8 cellular contexts compared by ENCODE assay signal in the genomic region with DNA sequence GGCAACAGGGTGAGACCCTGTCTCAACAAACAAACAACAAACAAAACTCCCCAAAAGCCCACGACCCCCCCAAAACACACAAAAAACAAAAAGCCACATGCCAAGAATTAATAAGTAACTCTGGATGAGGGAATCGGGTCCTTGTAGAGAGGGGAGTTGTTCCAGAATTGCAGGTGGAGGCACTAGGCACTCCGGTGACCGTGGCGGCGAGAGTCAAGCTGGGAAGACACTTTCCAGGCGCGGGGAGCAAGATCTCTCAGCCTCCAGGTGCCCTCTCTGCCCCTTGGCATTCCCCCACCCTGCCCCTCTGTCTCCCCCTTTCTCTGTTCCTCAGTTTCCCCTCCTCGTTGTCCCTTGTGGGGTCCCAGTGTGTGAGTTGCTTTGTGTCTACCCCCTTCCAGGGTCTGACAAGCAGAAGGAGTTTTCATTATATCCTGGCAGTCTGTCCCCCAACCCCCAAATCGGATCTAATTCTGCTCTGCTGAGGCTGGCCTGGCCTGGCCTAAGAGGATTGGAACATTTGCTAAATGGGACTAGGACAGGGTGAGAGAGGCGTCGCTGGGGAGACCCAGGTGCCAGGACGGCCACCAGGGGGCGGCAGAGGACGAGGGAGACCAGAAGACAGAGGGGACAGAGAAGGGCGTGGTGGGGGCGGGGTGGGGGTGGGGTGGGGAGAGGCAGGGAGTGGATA. TPM values are rescaled to one million over a fixed set of nuclear protein-coding genes. Genes with fewer than 3 reads are reported as not detected.
DNase-seq lines count a peak whose midpoint lies in the region; ATAC-seq and TF ChIP-seq lines count a peak whose summit lies in the region.

No MANE protein-coding gene starts in this region.

- H3K4me3 ChIP-seq in left lung, result no peak overlapping the region

- no peaks in the 10 kb centered on the region for H3K36me3 ChIP-seq in left lung

- H3K27ac ChIP-seq in left lung, result no peak overlapping the region

- H3K4me1 ChIP-seq in left lung, result no peaks in the 10 kb centered on the region

- DNase-seq in NCI-H446 (lab: John Stamatoyannopoulos, UW), result peak; percentile 60 to 73
- DNase-seq in NCI-H446 treated with DMSO at 0.1 percent for 48 hours (lab: John Stamatoyannopoulos, UW), result no peak
- DNase-seq in NCI-H187 treated with DMSO at 0.1 percent for 48 hours (lab: John Stamatoyannopoulos, UW), result peak; percentile 28
- DNase-seq in activated CD4-positive, alpha-beta T cell treated with anti-CD3 and anti-CD28 coated beads for 24 hours (ENCODE audit: low read depth in 2 of 2), result peak; percentile 75 to 79
- DNase-seq in cerebellar cortex (ENCODE audit: low spot score), result peak; percentile 70
- DNase-seq in left lung, result peak; percentile 68 to 95
- DNase-seq in stimulated activated CD4-positive, alpha-beta T cell treated with anti-CD3 and anti-CD28 coated beads, TNF-alpha, amount 100 ng/mL, for 48 hours (ENCODE audit: low read depth in 3 of 3), result peak; percentile 58 to 87 (median 75)

- H3K27me3 ChIP-seq in left lung, result peaks cover 0 to 16% of the 10 kb centered on the region in 2 donors

- TF ChIP-seq CTCF in left lung (IDR thresholded peaks at IDR 0.05), result peak; percentile 33 to 60

- H3K9me3 ChIP-seq in left lung, result no peaks in the 10 kb centered on the region

- intact Hi-C loops in left lung (cut with DNase I), result no loop called here

- ATAC-seq in left lung, result peak; percentile 95
- ATAC-seq in GM21423 (IDR thresholded peaks at IDR 0.05; ENCODE audit: unreplicated experiment), result no peak

RNA-seq across cellular contexts. Expression of gene CRX, which starts 8.3 kb away (rescaled TPM):
- not detected for total RNA-seq in left lung

RNA-seq across cellular contexts. Expression of gene TPRX1, which starts 9.1 kb away (rescaled TPM):
- total RNA-seq in left lung, result not detected

RNA-seq across cellular contexts. Expression of gene SELENOW, which starts 34.9 kb away (rescaled TPM):
- total RNA-seq in left lung, result 100 to 1,000 TPM; 233 to 596 TPM

RNA-seq across cellular contexts. Expression of gene TPRX2, which starts 45.6 kb away (rescaled TPM):
- total RNA-seq in left lung, result not detected
